ENCODE assay signal across 10 cellular contexts in the genomic region with DNA sequence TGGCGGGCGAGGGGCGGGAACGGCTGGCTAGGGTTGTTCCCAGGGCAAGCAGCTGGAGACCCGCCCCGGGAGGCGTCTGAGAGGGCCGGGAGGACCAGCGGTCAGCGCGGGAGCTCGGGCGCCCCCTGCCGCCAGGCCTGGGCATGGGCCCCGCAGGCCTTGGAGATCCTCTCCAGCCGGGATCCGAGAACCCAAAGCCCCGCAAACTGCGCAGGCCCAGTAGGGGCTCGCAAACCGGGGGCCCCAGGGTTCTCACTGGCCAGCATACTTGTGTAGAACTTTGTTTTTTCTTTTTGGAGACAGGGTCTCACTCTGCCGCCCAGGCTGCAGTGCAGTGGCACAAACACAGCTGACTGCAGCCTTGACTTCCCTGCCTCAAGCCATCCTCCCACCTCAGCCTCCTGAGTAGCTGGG. TPM values are rescaled to one million over a fixed set of nuclear protein-coding genes. Genes with fewer than 3 reads are reported as not detected.
A peak's percentile ranks its signal among the peaks of the same experiment; 100 is the strongest.
DNase-seq lines count a peak whose midpoint lies in the region; ATAC-seq, FAIRE-seq and TF ChIP-seq lines count a peak whose summit lies in the region.
"Had no signal": no experiment of that assay in that cellular context is flagged by ENCODE, and none has a peak within 500 bp of the region (broad histone marks: within the 10 kb centered on the region; RNA-seq: fewer than 3 reads in every experiment).

No MANE protein-coding gene starts in this region.

- SMC1A ChIA-PET in GM12878 (lab: Charles Lee; ENCODE audit: uncharacterized antibody, unreplicated experiment) = no interaction called here

- H3K27me3 ChIP-seq in GM12878 (replicated peaks in 1 of 2; ENCODE audit: control insufficient read depth in 2 of 2, insufficient read depth in 2 of 2, low read length in 1 of 2) (peaks cover 0 to 3% of the 10 kb centered on the region in 2 experiments; a peak in 2 of 4 replicates), kidney epithelial cell (ENCODE audit: control insufficient read depth, insufficient read depth, low read length) (peaks cover 23% of the 10 kb centered on the region), testis (no peaks in the 10 kb centered on the region)

- H4K20me1 ChIP-seq in GM12878 (ENCODE audit: control insufficient read depth, insufficient read depth) = no peaks in the 10 kb centered on the region

- TF ChIP-seq POLR2A in GM12878 (IDR thresholded peaks at IDR 0.05; ENCODE audit: low read depth, low read length) (no peak), testis (IDR thresholded peaks at IDR 0.05) (no peak)

- 2% methylated on average over 18 of the region's 22 CpGs for WGBS in GM12878 (ENCODE audit: insufficient coverage, insufficient replicate concordance, low lambda C conversion rate, missing lambda C conversion rate)
- WGBS in testis, 2 donors = 6 to 7% methylated on average over 19 to 20 of the region's 22 CpGs

- peak; percentile 50 to 71 (median 64) for TF ChIP-seq CTCF in GM12878 (IDR thresholded peaks at IDR 0.05 in 2 of 3, conservative IDR thresholded peaks at IDR 0.05 in 1 of 3; ENCODE audit: control insufficient read depth in 2 of 3, extremely low read depth in 1 of 3, insufficient read depth in 1 of 3, low read depth in 3 of 3, low read length in 3 of 3)
- TF ChIP-seq CTCF in kidney epithelial cell (IDR thresholded peaks at IDR 0.05; ENCODE audit: insufficient read depth, low read length, poor library complexity, severe bottlenecking) = peak; percentile 89
- peak; percentile 43 to 90 (median 81) for TF ChIP-seq CTCF in testis (IDR thresholded peaks at IDR 0.05)

- H2AFZ ChIP-seq in GM12878 (ENCODE audit: control insufficient read depth, low read depth, low read length) = no peak overlapping the region

- in situ Hi-C loops in GM12878 (cut with MboI) = no loop called here

- no TSS peak for BruUV-seq in GM12878 (replicated peaks; lab: Mats Ljungman, UMichigan)

- no peak overlapping the region for H3K27ac ChIP-seq in GM12878 (ENCODE audit: control insufficient read depth, insufficient read depth)
- no peak overlapping the region for H3K27ac ChIP-seq in testis

- H3K4me3 ChIP-seq in GM12878 (no peak overlapping the region), kidney epithelial cell (ENCODE audit: low read depth, low read length) (peak overlapping the region; percentile 8), testis (peak overlapping the region; percentile 20 to 53)

- H3K9ac ChIP-seq in GM12878 (ENCODE audit: control insufficient read depth, insufficient read depth, low read length) = no peak overlapping the region

- ATAC-seq in GM12878 = peak; percentile 81
- ATAC-seq in HG02763 (IDR thresholded peaks at IDR 0.05; ENCODE audit: unreplicated experiment) = no peak
- ATAC-seq in HG03439 (IDR thresholded peaks at IDR 0.05; ENCODE audit: unreplicated experiment) = no peak

- CTCF ChIA-PET in GM12878 (lab: Yijun Ruan, JAX) = interaction anchor here (0.7 to 1.5 kb wide), 4 partner anchors 10 to 45 kb away, joined by 3 read pairs; no protein-coding TSS in a partner anchor

- intact Hi-C loops in GM12878 (cut with micrococcal nuclease; ENCODE audit: unreplicated experiment) (no loop called here), testis (cut with DNase I; ENCODE audit: low total_unique reads) (no loop called here)

- H3K4me1 ChIP-seq in GM12878 (ENCODE audit: control insufficient read depth, insufficient read depth, low read length) = no peaks in the 10 kb centered on the region
- peaks cover 9% of the 10 kb centered on the region for H3K4me1 ChIP-seq in testis

- DNase-seq in DMS 273 (lab: John Stamatoyannopoulos, UW; ENCODE audit: unreplicated experiment) (peak; percentile 15), DMS 273 treated with DMSO at 0.1 percent for 48 hours (lab: John Stamatoyannopoulos, UW) (no peak), NAMALWA (ENCODE audit: low spot score) (peak; percentile 27), GM12878 (ENCODE audit: low read depth, low spot score) (no peak), kidney epithelial cell (ENCODE audit: low read depth) (no peak), testis (peak; percentile 69)
- DNase-seq: activated B cell treated with CpG ODN at 0.5 μM for 24 hours had no signal

- no peaks in the 10 kb centered on the region for H3K36me3 ChIP-seq in GM12878 (ENCODE audit: control insufficient read depth in 2 of 2, insufficient read depth in 2 of 2, low read length in 1 of 2)
- no peaks in the 10 kb centered on the region for H3K36me3 ChIP-seq in kidney epithelial cell (ENCODE audit: control insufficient read depth, insufficient read depth, low read length)
- no peaks in the 10 kb centered on the region for H3K36me3 ChIP-seq in testis (ENCODE audit: low read depth, missing control alignments)

- H3K79me2 ChIP-seq in GM12878 (ENCODE audit: control insufficient read depth, insufficient read depth, low read length) = no peaks in the 10 kb centered on the region

- no peaks in the 10 kb centered on the region for H3K9me3 ChIP-seq in GM12878 (replicated peaks; ENCODE audit: control insufficient read depth, insufficient read depth, low read length)
- H3K9me3 ChIP-seq in testis = no peaks in the 10 kb centered on the region

- peak; percentile 18 for FAIRE-seq in GM12878 (lab: Jason Lieb, UNC)
- FAIRE-seq: A204.1 had no signal

- POLR2A ChIA-PET in GM12878 (lab: Charles Lee) = no interaction called here

- TF ChIP-seq EP300 in GM12878 (IDR thresholded peaks at IDR 0.05; ENCODE audit: borderline replicate concordance in 1 of 2, control insufficient read depth in 1 of 2, low read depth in 2 of 2, low read length in 2 of 2) = no peak

- RAD21 ChIA-PET in GM12878 (lab: Charles Lee; ENCODE audit: unreplicated experiment) = interaction anchor here (1.2 kb wide), 1 partner anchor 21 kb away, joined by 3 read pairs; no protein-coding TSS in a partner anchor

- peak; percentile 32 for TF ChIP-seq RAD21 in GM12878 (IDR thresholded peaks at IDR 0.05; ENCODE audit: insufficient read depth, low read depth, low read length)

- H3K4me2 ChIP-seq in GM12878 (ENCODE audit: control insufficient read depth, insufficient read depth) = no peak overlapping the region

TF ChIP-seq in GM12878, 131 proteins besides CTCF, POLR2A, EP300 and RAD21:
- peak; percentile 30; the same call in 1 of the 2 replicates for TF ChIP-seq SMC3 (IDR thresholded peaks at IDR 0.05; ENCODE audit: borderline replicate concordance, low read length)
- TF ChIP-seq USF2 (IDR thresholded peaks at IDR 0.05; ENCODE audit: borderline replicate concordance, low read depth, low read length) = no peak

RNA-seq across cellular contexts. Expression of gene ZNF423, which starts 20.8 kb away (rescaled TPM):
- not detected in 2 replicates for total RNA-seq in GM12878 (2013; cell fraction: nucleolus; rRNA removed)
- total RNA-seq in GM12878 (2014; rRNA removed) (0.22 and 0.28 TPM in 2 replicates), GM12878 (2014; rRNA removed; fragmentation: Illumina TruSeq; extraction: Trizol) (0.09 and 0.14 TPM in 2 replicates), GM12878 (2021) (0.21 and 0.64 TPM in 2 replicates), kidney epithelial cell (3.6 and 5.5 TPM in 2 replicates), testis (10 to 100 TPM; 12.1 to 19.0 TPM)
- polyA plus RNA-seq in GM12878 (2011; ENCODE audit: low read depth) = not detected
- polyA plus RNA-seq in GM12878 (2011; rRNA removed) (0.01 and 0.03 TPM in 2 replicates), GM12878 (2014; fragmentation: Illumina TruSeq; extraction: Trizol) (0.06 and 0.07 TPM in 2 replicates), GM12878 (2014; fragmentation: Nextera tagmentation; extraction: Ambion mirVana) (under 1 TPM; 0.05 to 0.35 TPM), GM12878 (2014; rRNA removed) (0.10 and 0.12 TPM in 2 replicates), GM12878 (2016; fragmentation: Nextera tagmentation; extraction: Ambion mirVana) (under 1 TPM; 0.09 to 0.18 TPM), testis (ENCODE audit: insufficient read depth, low read depth, low replicate concordance) (8.9 TPM)
- 0.03 TPM in 2 replicates for polyA plus RNA-seq in GM12878 (2011; cell fraction: cytosol; rRNA removed)
- polyA plus RNA-seq in GM12878 (2011; cell fraction: nucleus; rRNA removed) = 0.03 and 0.04 TPM in 2 replicates
- 0.11 and 0.15 TPM in 2 replicates for polyA plus RNA-seq in GM12878 (2012)
- 0.10 TPM in 1 of 2 replicates, not detected in the other for polyA minus RNA-seq in GM12878 (2011; rRNA and poly(A)+ RNA removed)
- not detected in 2 replicates for polyA minus RNA-seq in GM12878 (2011; cell fraction: cytosol; rRNA and poly(A)+ RNA removed)
- 0.19 TPM in 1 of 2 replicates, not detected in the other for polyA minus RNA-seq in GM12878 (2011; cell fraction: nucleus; rRNA and poly(A)+ RNA removed)
- total RNA-seq: activated B cell treated with CpG ODN at 0.5 μM for 24 hours had no signal

Comparison
In these comparisons a context has a peak if more than half of its experiments do, and no peak if none do; other contexts are left out.
1. DNase-seq: peak in DMS 273 (single experiment), NAMALWA (single experiment) and testis (single experiment); none in DMS 273 treated with DMSO at 0.1 percent for 48 hours (single experiment), GM12878 (single experiment) and kidney epithelial cell (single experiment).
2. Peak in every context shown above with its lines, with median percentiles within 50 percentile points of each other: CTCF ChIP-seq.